10 cellular contexts compared by ENCODE assay signal in the genomic region with DNA sequence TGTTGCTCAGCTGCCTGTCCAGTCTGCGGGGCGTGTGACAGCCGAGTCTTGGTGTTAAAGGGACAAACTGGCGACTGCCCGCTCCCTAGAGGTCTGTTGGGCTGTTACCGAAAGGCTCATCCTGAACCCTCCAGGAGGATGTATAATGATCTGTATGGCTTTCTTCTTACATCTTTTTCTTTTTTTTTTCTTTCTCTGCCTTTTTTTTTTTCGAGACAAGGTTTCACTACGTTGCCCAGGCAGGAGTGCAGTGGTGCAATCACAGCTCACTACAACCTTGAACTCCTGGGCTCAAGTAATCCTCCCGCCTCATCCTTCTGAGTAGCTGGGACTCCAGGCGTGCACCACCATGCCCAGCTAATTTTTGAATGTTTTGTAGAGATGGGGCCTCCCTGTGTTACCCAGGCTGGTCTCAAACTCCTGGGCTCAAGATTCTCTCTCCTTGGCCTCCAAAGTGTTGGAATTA. TPM values are rescaled to one million over a fixed set of nuclear protein-coding genes. Genes with fewer than 3 reads are reported as not detected.
A peak's percentile ranks its signal among the peaks of the same experiment; 100 is the strongest.
DNase-seq lines count a peak whose midpoint lies in the region; ATAC-seq, FAIRE-seq and TF ChIP-seq lines count a peak whose summit lies in the region.
"Had no signal": no experiment of that assay in that cellular context is flagged by ENCODE, and none has a peak within 500 bp of the region (broad histone marks: within the 10 kb centered on the region; RNA-seq: fewer than 3 reads in every experiment).

No MANE protein-coding gene starts in this region.

- peaks cover 9% of the 10 kb centered on the region for H3K36me3 Mint-ChIP-seq in astrocyte (ENCODE audit: low read depth, unreplicated experiment)

- peaks cover 10% of the 10 kb centered on the region for H4K20me1 ChIP-seq in astrocyte (ENCODE audit: insufficient read depth, low read length)

- H3K9ac ChIP-seq in astrocyte (ENCODE audit: low read length) (peak overlapping the region; percentile 88), liver (ENCODE audit: low read depth in 1 of 2, low read length in 2 of 2) (peak overlapping the region; percentile 47 to 64)

- no peaks in the 10 kb centered on the region for H3K27me3 Mint-ChIP-seq in astrocyte (ENCODE audit: low read depth, unreplicated experiment)

- H3K4me3 Mint-ChIP-seq in astrocyte (ENCODE audit: unreplicated experiment) = peak overlapping the region; percentile 96

- H3K36me3 ChIP-seq in astrocyte (ENCODE audit: insufficient read depth, low read length) (peaks cover 10% of the 10 kb centered on the region), liver (ENCODE audit: control insufficient read depth in 4 of 4, insufficient read depth in 3 of 4, low read depth in 1 of 4, low read length in 3 of 4) (peaks cover 12 to 32% (median 26%) of the 10 kb centered on the region in 4 donors), upper lobe of left lung (peaks cover 14 to 54% (median 34%) of the 10 kb centered on the region in 4 donors)

- no peak for FAIRE-seq in astrocyte (lab: Jason Lieb, UNC)
- FAIRE-seq: endometrium had no signal

- no peak for TF ChIP-seq RAD21 in liver (IDR thresholded peaks at IDR 0.05)

- H3K27ac ChIP-seq in astrocyte (ENCODE audit: low read depth, low read length) = no peak overlapping the region
- peak overlapping the region; percentile 71 to 80 for H3K27ac ChIP-seq in liver (ENCODE audit: low read depth in 1 of 2, low read length in 2 of 2)
- peak overlapping the region; percentile 75 to 92 (median 86) for H3K27ac ChIP-seq in upper lobe of left lung

- peak overlapping the region; percentile 91 for H3K27ac Mint-ChIP-seq in astrocyte (ENCODE audit: unreplicated experiment)

- peaks cover 4% of the 10 kb centered on the region for H3K4me1 Mint-ChIP-seq in astrocyte (ENCODE audit: low read depth, unreplicated experiment)

- WGBS in liver = 9% methylated on average over 10 of the region's 10 CpGs
- 14 to 15% methylated on average over 10 of the region's 10 CpGs for WGBS in upper lobe of left lung, 2 donors

- DNase-seq in NCI-H82 (lab: John Stamatoyannopoulos, UW) = peak; percentile 61
- DNase-seq in NCI-H82 treated with DMSO at 0.1 percent for 48 hours (lab: John Stamatoyannopoulos, UW; ENCODE audit: unreplicated experiment) = no peak
- DNase-seq in HT1080 (ENCODE audit: low read depth) = peak; percentile 19
- DNase-seq in astrocyte (ENCODE audit: low read depth) = no peak
- peak in 1 of 2 donors; percentile 42 for DNase-seq in upper lobe of left lung
- no peak for DNase-seq in NK-92 treated with Interleukin-12 subunit alpha and Interleukin-12 subunit beta, amount 100 ng/mL, for 24 hours (lab: John Stamatoyannopoulos, UW)
- no peak for DNase-seq in stimulated activated CD4-positive, alpha-beta T cell treated with anti-CD3 and anti-CD28 coated beads, Interleukin-2, amount 100 ng/mL, for 48 hours

- TF ChIP-seq CTCF in astrocyte (IDR thresholded peaks at IDR 0.05; ENCODE audit: insufficient read depth, low read depth, low read length) (no peak), liver (IDR thresholded peaks at IDR 0.05; ENCODE audit: low read depth, low read length, missing input control) (no peak), upper lobe of left lung (IDR thresholded peaks at IDR 0.05) (no peak)

- peak overlapping the region; percentile 97 for H2AFZ ChIP-seq in astrocyte (ENCODE audit: low read depth, low read length)

- H3K27me3 ChIP-seq in astrocyte (ENCODE audit: insufficient read depth, low read length) = no peaks in the 10 kb centered on the region
- no peaks in the 10 kb centered on the region for H3K27me3 ChIP-seq in liver (ENCODE audit: control insufficient read depth in 4 of 4, insufficient read depth in 4 of 4, low read length in 3 of 4)
- H3K27me3 ChIP-seq in upper lobe of left lung = no peaks in the 10 kb centered on the region

- no peak for TF ChIP-seq POLR2A in upper lobe of left lung (IDR thresholded peaks at IDR 0.05)

- H3K79me2 ChIP-seq in astrocyte (ENCODE audit: insufficient read depth, low read length) = peaks cover 21% of the 10 kb centered on the region

- H3K4me3 ChIP-seq in astrocyte (ENCODE audit: insufficient read depth, low read depth, low read length) (peak overlapping the region; percentile 86), liver (ENCODE audit: low read depth in 1 of 3, low read length in 3 of 3) (peak overlapping the region; percentile 70 to 99 (median 86)), upper lobe of left lung (peak overlapping the region; percentile 74 to 97 (median 89))

- peak overlapping the region; percentile 99 for H3K4me2 ChIP-seq in astrocyte (ENCODE audit: low read length)

- H3K9me3 ChIP-seq in astrocyte (ENCODE audit: insufficient read depth, low read depth, low read length) = no peaks in the 10 kb centered on the region
- H3K9me3 ChIP-seq in liver (ENCODE audit: control insufficient read depth in 4 of 4, low read length in 3 of 4) = no peaks in the 10 kb centered on the region
- H3K9me3 ChIP-seq in upper lobe of left lung = no peaks in the 10 kb centered on the region

- H3K9me3 Mint-ChIP-seq in astrocyte (ENCODE audit: unreplicated experiment) = no peaks in the 10 kb centered on the region

- peak in 1 of 2 donors; percentile 15 for ATAC-seq in upper lobe of left lung (ENCODE audit: low FRiP score in 2 of 2)

- H3K4me1 ChIP-seq in astrocyte (ENCODE audit: insufficient read depth, low read length) (peaks cover 12% of the 10 kb centered on the region), liver (ENCODE audit: control insufficient read depth in 4 of 4, insufficient read depth in 4 of 4, low read length in 3 of 4) (peaks cover 3 to 12% (median 11%) of the 10 kb centered on the region in 4 donors), upper lobe of left lung (peaks cover 19 to 26% (median 24%) of the 10 kb centered on the region in 4 donors)

- TF ChIP-seq EP300 in upper lobe of left lung (IDR thresholded peaks at IDR 0.05) = no peak

TF ChIP-seq in liver, 16 proteins besides CTCF, POLR2A, EP300 and RAD21:
- no peak for TF ChIP-seq YY1 (IDR thresholded peaks at IDR 0.05)
- TF ChIP-seq JUND (IDR thresholded peaks at IDR 0.05) = no peak
- no peak for TF ChIP-seq HNF4G (IDR thresholded peaks at IDR 0.05)
- no peak for TF ChIP-seq ZBTB33 (IDR thresholded peaks at IDR 0.05)

RNA-seq across cellular contexts. Expression of gene INTS15, which starts 0.9 kb away (rescaled TPM):
- 30.5 and 38.1 TPM in 2 replicates for total RNA-seq in HT1080 (2014; rRNA removed; shearing (Covaris generic))
- 31.5 and 34.7 TPM in 2 replicates for polyA plus RNA-seq in HT1080 (2015; cell fraction: cytosol; rRNA removed)
- 31.5 and 38.1 TPM in 2 replicates for polyA plus RNA-seq in HT1080 (2015; cell fraction: nucleus; rRNA removed)
- total RNA-seq in astrocyte (18.6 and 20.9 TPM in 2 replicates), liver (10 to 100 TPM in 1 of 2 donors, 1 to 10 TPM in 1; 7.9 to 10.4 TPM), upper lobe of left lung (10 to 100 TPM; 23.4 to 61.8 (median 35.4) TPM)
- polyA plus RNA-seq in liver = 1 to 10 TPM; 5.2 to 8.4 TPM

RNA-seq across cellular contexts. Expression of gene ZDHHC4, which starts 13.4 kb away (rescaled TPM):
- 41.7 and 55.9 TPM in 2 replicates for total RNA-seq in HT1080 (2014; rRNA removed; shearing (Covaris generic))
- 57.7 and 60.0 TPM in 2 replicates for polyA plus RNA-seq in HT1080 (2015; cell fraction: cytosol; rRNA removed)
- polyA plus RNA-seq in HT1080 (2015; cell fraction: nucleus; rRNA removed) = 34.2 and 36.1 TPM in 2 replicates
- 33.2 and 36.0 TPM in 2 replicates for total RNA-seq in astrocyte
- total RNA-seq in liver = 10 to 100 TPM; 32.1 to 35.6 TPM
- 10 to 100 TPM; 34.2 to 46.8 TPM for polyA plus RNA-seq in liver
- 10 to 100 TPM; 24.2 to 57.9 (median 48.4) TPM for total RNA-seq in upper lobe of left lung

RNA-seq across cellular contexts. Expression of gene ZNF853, which starts 24.7 kb away (rescaled TPM):
- 0.88 and 1.0 TPM in 2 replicates for total RNA-seq in HT1080 (2014; rRNA removed; shearing (Covaris generic))
- polyA plus RNA-seq in HT1080 (2015; cell fraction: cytosol; rRNA removed) = 1.1 and 1.4 TPM in 2 replicates
- polyA plus RNA-seq in HT1080 (2015; cell fraction: nucleus; rRNA removed) = 0.57 and 0.68 TPM in 2 replicates
- 4.9 and 5.0 TPM in 2 replicates for total RNA-seq in astrocyte
- total RNA-seq in liver = 1 to 10 TPM in 1 of 2 donors, under 1 TPM in 1; 0.67 to 3.0 TPM
- polyA plus RNA-seq in liver = under 1 TPM; 0.04 to 0.35 TPM
- 10 to 100 TPM in 2 of 6 donors, 1 to 10 TPM in 4; 2.9 to 11.9 (median 7.0) TPM for total RNA-seq in upper lobe of left lung

RNA-seq across cellular contexts. Expression of gene GRID2IP, which starts 39.4 kb away (rescaled TPM):
- not detected in 2 replicates for total RNA-seq in HT1080 (2014; rRNA removed; shearing (Covaris generic))
- not detected in 2 replicates for polyA plus RNA-seq in HT1080 (2015; cell fraction: cytosol; rRNA removed)
- polyA plus RNA-seq in HT1080 (2015; cell fraction: nucleus; rRNA removed) = not detected in 2 replicates
- 0.07 and 0.09 TPM in 2 replicates for total RNA-seq in astrocyte
- total RNA-seq in liver = under 1 TPM; 0.05 to 0.08 TPM
- not detected for polyA plus RNA-seq in liver
- 1 to 10 TPM in 2 of 6 donors, under 1 TPM in 3, not detected in 1; 0.30 to 1.3 (median 0.63) TPM for total RNA-seq in upper lobe of left lung
- total RNA-seq: Daoy had no signal

RNA-seq across cellular contexts. Expression of gene ZNF316, which starts 46.4 kb away (rescaled TPM):
- total RNA-seq in HT1080 (2014; rRNA removed; shearing (Covaris generic)) = 13.8 and 17.4 TPM in 2 replicates
- polyA plus RNA-seq in HT1080 (2015; cell fraction: cytosol; rRNA removed) = 9.7 and 10.3 TPM in 2 replicates
- 33.5 and 34.0 TPM in 2 replicates for polyA plus RNA-seq in HT1080 (2015; cell fraction: nucleus; rRNA removed)
- total RNA-seq in astrocyte (20.5 and 22.8 TPM in 2 replicates), liver (10 to 100 TPM in 1 of 2 donors, 1 to 10 TPM in 1; 8.9 to 14.3 TPM), upper lobe of left lung (100 to 1,000 TPM in 1 of 6 donors, 10 to 100 TPM in 5; 31.6 to 132 (median 43.1) TPM)
- 1 to 10 TPM in 1 of 2 donors, under 1 TPM in 1; 0.35 to 5.4 TPM for polyA plus RNA-seq in liver

Comparison
In these comparisons a context has a peak if more than half of its experiments do, and no peak if none do; other contexts are left out.
1. DNase-seq: peak in NCI-H82 (single experiment) and HT1080 (single experiment); none in NCI-H82 treated with DMSO at 0.1 percent for 48 hours (single experiment), astrocyte (single experiment), NK-92 treated with Interleukin-12 subunit alpha and Interleukin-12 subunit beta, amount 100 ng/mL, for 24 hours (single experiment) and stimulated activated CD4-positive, alpha-beta T cell treated with anti-CD3 and anti-CD28 coated beads, Interleukin-2, amount 100 ng/mL, for 48 hours (0 of 2).
2. Peak in every context shown above with its lines, with median percentiles within 50 percentile points of each other: H3K4me3 ChIP-seq.